In the genomic region with DNA sequence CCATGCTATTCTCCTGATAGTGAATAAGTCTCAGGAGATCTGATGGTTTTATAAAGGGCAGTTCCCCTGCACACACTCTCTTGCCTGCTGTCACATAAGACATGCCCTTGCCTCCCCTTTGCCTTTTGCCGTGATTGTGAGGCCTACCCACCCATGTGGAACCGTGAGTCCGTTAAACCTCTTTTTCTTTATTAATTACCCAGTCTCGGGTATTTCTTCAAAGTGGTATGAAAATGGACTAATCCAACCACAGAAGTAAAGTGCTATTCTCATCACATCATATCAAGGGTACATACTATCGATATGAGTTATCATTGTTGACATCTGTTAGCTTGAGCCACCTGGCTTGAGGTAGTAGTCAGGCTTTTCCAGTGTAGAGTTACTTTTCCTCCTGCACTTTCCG, we compare ENCODE assay signal across 1 cellular context.
TF ChIP-seq lines count a peak whose summit lies in the region.

No MANE protein-coding gene starts in this region.

TF ChIP-seq in HepG2, 621 proteins besides CTCF, POLR2A, EP300 and RAD21:
- TF ChIP-seq, protein P1, sequence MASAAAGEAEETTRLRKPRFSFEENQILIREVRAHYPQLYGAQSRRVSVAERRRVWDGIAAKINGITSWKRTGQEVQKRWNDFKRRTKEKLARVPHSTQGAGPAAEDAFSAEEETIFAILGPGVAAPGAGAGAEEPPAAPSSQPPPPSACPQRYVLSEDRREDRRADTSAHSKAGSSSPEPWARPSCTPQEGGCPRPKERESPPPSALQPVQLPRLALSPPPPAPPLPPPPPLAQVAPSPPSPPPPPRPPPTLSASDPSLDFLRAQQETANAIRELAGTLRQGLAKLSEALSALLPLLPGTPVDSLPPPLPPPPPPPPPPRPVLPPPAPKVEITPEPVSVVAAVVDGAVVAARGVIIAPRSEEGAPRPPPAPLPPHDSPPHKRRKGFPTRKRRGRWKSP (CRISPR knock-in tag; IDR thresholded peaks at IDR 0.05) = no peak
- TF ChIP-seq, protein P2, sequence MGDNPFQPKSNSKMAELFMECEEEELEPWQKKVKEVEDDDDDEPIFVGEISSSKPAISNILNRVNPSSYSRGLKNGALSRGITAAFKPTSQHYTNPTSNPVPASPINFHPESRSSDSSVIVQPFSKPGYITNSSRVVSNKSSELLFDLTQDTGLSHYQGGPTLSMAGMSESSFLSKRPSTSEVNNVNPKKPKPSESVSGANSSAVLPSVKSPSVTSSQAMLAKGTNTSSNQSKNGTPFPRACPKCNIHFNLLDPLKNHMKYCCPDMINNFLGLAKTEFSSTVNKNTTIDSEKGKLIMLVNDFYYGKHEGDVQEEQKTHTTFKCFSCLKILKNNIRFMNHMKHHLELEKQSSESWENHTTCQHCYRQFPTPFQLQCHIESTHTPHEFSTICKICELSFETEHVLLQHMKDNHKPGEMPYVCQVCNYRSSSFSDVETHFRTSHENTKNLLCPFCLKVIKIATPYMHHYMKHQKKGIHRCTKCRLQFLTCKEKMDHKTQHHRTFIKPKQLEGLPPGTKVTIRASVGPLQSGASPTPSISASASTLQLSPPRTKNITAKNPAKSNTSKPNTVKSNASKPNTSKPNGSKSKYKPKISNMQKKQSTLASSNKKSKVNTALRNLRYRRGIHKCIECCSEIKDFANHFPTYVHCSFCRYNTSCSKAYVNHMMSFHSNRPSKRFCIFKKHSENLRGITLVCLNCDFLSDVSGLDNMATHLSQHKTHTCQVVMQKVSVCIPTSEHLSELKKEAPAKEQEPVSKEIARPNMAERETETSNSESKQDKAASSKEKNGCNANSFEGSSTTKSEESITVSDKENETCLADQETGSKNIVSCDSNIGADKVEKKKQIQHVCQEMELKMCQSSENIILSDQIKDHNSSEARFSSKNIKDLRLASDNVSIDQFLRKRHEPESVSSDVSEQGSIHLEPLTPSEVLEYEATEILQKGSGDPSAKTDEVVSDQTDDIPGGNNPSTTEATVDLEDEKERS (CRISPR knock-in tag; IDR thresholded peaks at IDR 0.05) = 0 out of 2 replicates have a peak, but pooled peaks have one; percentile 14
